1 cellular context compared by ENCODE assay signal in the genomic region with DNA sequence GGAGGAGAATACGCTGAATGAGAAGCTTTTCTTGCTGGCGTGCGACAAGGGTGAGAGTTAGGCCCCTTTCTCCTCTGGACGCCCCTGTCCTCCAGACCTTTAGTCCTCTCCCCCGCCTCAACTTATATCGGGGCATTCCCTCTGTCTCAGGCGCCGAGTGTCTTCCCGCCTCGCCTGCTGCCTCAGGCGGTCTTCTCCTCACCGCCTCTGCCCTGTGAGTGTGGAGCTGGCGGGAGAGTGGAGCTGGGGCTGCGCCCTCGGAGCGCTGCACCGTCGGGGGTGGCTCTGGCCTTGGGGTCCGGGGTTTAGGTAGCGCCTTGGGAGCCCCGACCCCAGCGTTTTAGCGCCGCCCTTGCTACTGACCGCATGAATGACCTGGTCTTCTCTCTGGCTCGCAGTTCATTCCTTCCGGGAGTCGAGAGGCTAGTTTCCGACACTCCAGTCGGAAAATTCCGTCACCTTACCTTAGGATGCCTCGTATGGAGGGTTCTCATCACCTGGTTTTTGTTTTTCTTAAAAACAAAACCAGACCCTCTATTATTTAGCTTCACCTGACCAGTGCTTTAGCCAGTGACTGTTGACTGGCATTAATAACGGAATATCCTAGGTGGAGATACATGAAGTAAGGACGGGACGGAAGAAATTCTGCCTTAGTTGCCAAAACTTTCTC.
A peak's percentile ranks its signal among the peaks of the same experiment; 100 is the strongest.
TF ChIP-seq lines count a peak whose summit lies in the region.

No MANE protein-coding gene starts in this region.

TF ChIP-seq in H1, 55 proteins besides CTCF, POLR2A, EP300 and RAD21 (continued from another document):
- TF ChIP-seq SIN3A (conservative IDR thresholded peaks at IDR 0.05 in 1 of 2, IDR thresholded peaks at IDR 0.05 in 1 of 2; ENCODE audit: low read depth in 1 of 2, low read length in 2 of 2): 0 out of 4 replicates have a peak, but pooled peaks of 1 of the 2 experiments have one; percentile 18
- TF ChIP-seq, protein P1, sequence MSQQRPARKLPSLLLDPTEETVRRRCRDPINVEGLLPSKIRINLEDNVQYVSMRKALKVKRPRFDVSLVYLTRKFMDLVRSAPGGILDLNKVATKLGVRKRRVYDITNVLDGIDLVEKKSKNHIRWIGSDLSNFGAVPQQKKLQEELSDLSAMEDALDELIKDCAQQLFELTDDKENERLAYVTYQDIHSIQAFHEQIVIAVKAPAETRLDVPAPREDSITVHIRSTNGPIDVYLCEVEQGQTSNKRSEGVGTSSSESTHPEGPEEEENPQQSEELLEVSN (IDR thresholded peaks at IDR 0.05): peak; percentile 50; the same call in 1 of the 2 replicates
- TF ChIP-seq SAP30 (IDR thresholded peaks at IDR 0.05; ENCODE audit: insufficient read depth, insufficient replicate concordance, low read length): peak; percentile 62
- TF ChIP-seq, protein P2, sequence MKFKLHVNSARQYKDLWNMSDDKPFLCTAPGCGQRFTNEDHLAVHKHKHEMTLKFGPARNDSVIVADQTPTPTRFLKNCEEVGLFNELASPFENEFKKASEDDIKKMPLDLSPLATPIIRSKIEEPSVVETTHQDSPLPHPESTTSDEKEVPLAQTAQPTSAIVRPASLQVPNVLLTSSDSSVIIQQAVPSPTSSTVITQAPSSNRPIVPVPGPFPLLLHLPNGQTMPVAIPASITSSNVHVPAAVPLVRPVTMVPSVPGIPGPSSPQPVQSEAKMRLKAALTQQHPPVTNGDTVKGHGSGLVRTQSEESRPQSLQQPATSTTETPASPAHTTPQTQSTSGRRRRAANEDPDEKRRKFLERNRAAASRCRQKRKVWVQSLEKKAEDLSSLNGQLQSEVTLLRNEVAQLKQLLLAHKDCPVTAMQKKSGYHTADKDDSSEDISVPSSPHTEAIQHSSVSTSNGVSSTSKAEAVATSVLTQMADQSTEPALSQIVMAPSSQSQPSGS (IDR thresholded peaks at IDR 0.05; ENCODE audit: low read length): 0 out of 2 replicates have a peak, but pooled peaks have one; percentile 41
- TF ChIP-seq TBP (IDR thresholded peaks at IDR 0.05; ENCODE audit: low read depth, low read length): peak; percentile 70; the same call in 1 of the 2 replicates
- no peak for TF ChIP-seq SIX5 (IDR thresholded peaks at IDR 0.05; ENCODE audit: low read depth, low read length)
- 0 out of 2 replicates have a peak, but pooled peaks have one; percentile 23 for TF ChIP-seq TEAD4 (IDR thresholded peaks at IDR 0.05; ENCODE audit: low read depth, low read length)
- TF ChIP-seq POLR2AphosphoS5 (IDR thresholded peaks at IDR 0.05; ENCODE audit: low read depth, low read length): no peak; the same call in 1 of the 2 replicates
- TF ChIP-seq BCL11A (IDR thresholded peaks at IDR 0.05; ENCODE audit: low read depth in 2 of 2, low read length in 2 of 2): no peak
- TF ChIP-seq, protein P3, sequence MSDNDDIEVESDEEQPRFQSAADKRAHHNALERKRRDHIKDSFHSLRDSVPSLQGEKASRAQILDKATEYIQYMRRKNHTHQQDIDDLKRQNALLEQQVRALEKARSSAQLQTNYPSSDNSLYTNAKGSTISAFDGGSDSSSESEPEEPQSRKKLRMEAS (IDR thresholded peaks at IDR 0.05): no peak
- TF ChIP-seq NANOG (IDR thresholded peaks at IDR 0.05; ENCODE audit: insufficient read depth, low read depth, low read length, poor library complexity, severe bottlenecking): no peak
- TF ChIP-seq CBX5 (IDR thresholded peaks at IDR 0.05; ENCODE audit: low read depth, low read length): no peak
- no peak for TF ChIP-seq EGR1 (IDR thresholded peaks at IDR 0.05; ENCODE audit: borderline replicate concordance, low read depth, low read length)
- TF ChIP-seq HDAC6 (IDR thresholded peaks at IDR 0.05; ENCODE audit: low read depth, low read length): no peak
- peak; percentile 68 for TF ChIP-seq TAF1 (IDR thresholded peaks at IDR 0.05; ENCODE audit: low read depth, low read length)
- TF ChIP-seq SP4 (IDR thresholded peaks at IDR 0.05; ENCODE audit: low read length): no peak
- no peak for TF ChIP-seq CTBP2 (IDR thresholded peaks at IDR 0.05; ENCODE audit: borderline replicate concordance, insufficient read depth, insufficient read length, low read length)
